In the genomic region with DNA sequence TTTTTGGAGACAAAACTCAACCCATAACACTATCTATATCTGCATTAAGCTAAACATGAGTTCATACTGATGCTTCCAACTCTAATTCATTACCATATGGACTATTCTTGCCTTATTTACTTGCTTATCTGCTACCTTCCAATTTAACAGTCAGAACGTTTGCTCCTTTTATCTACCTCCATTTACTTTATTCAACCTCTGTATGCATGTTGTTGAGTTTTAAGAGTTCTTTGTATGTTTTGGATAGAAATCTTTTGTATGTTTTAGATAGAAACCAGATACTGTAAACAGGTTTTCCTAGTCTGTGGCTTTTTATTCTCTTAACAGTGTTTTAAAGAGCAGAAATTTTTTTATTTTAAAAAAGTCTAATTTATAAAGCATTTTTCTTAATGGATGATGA, we compare ENCODE assay signal across 30 cellular contexts.
A peak's percentile ranks its signal among the peaks of the same experiment; 100 is the strongest.
DNase-seq lines count a peak whose midpoint lies in the region; ATAC-seq and TF ChIP-seq lines count a peak whose summit lies in the region.
"Had no signal": no experiment of that assay in that cellular context is flagged by ENCODE, and none has a peak within 500 bp of the region (broad histone marks: within the 10 kb centered on the region; RNA-seq: fewer than 3 reads in every experiment).

No MANE protein-coding gene starts in this region.

- CTCF ChIA-PET in A673 (lab: Charles Lee): no interaction called here

- H3K27me3 ChIP-seq in A673 (replicated peaks; ENCODE audit: insufficient read depth, low read depth, low read length, poor library complexity): no peaks in the 10 kb centered on the region
- H3K27me3 ChIP-seq: BE2C; BLaER1; BLaER1 treated with 17β-estradiol and CSF1 and Interleukin-3, amounts not matched to agents 10 nM and 100 nM had no signal

- ATAC-seq in HG02852 (IDR thresholded peaks at IDR 0.05; ENCODE audit: unreplicated experiment): no peak
- ATAC-seq: A549; CD8-positive, alpha-beta T cell had no signal

- WGBS in lower leg skin, 2 donors: 46 to 53% methylated on average over 1 of the region's 1 CpG

- no peak overlapping the region for H3K4me3 ChIP-seq in LNCaP clone FGC (ENCODE audit: low read depth, low read length)
- H3K4me3 ChIP-seq in A673 (ENCODE audit: low read depth, low read length, poor library complexity, severe bottlenecking): no peak overlapping the region
- H3K4me3 ChIP-seq in lower leg skin (ENCODE audit: low read depth, poor library complexity, severe bottlenecking): no peak overlapping the region
- H3K4me3 ChIP-seq: A549; BLaER1; BLaER1 treated with 17β-estradiol and CSF1 and Interleukin-3, amounts not matched to agents 10 nM and 100 nM had no signal

- H3K27ac ChIP-seq in 22Rv1 (peak overlapping the region; percentile 53), VCaP (0 out of 2 replicates have a peak overlapping the region, but pooled peaks have one; percentile 3), A673 (ENCODE audit: low read depth, low read length, poor library complexity, severe bottlenecking) (no peak overlapping the region)
- H3K27ac ChIP-seq: A549; BLaER1; BLaER1 treated with 17β-estradiol and CSF1 and Interleukin-3, amounts not matched to agents 10 nM and 100 nM; C4-2B had no signal

- TF ChIP-seq CTCF in 22Rv1 (IDR thresholded peaks at IDR 0.05) (no peak), LNCaP clone FGC (IDR thresholded peaks at IDR 0.05; ENCODE audit: control insufficient read depth, extremely low read depth, insufficient read depth) (no peak), VCaP (conservative IDR thresholded peaks at IDR 0.05) (no peak), A673 (conservative IDR thresholded peaks at IDR 0.05; ENCODE audit: low read depth, low read length) (no peak), lower leg skin (IDR thresholded peaks at IDR 0.05) (no peak)

- intact Hi-C loops in A673 (cut with micrococcal nuclease; ENCODE audit: unreplicated experiment): no loop called here
- intact Hi-C loops in lower leg skin (cut with DNase I; ENCODE audit: low total_unique reads): no loop called here

- H3K9me3 ChIP-seq in A673 (ENCODE audit: low read depth, low read length, poor library complexity, severe bottlenecking): no peaks in the 10 kb centered on the region
- H3K9me3 ChIP-seq: A549, BE2C, BLaER1, Caco-2 had no signal

- BruUV-seq in A673 (replicated peaks; lab: Mats Ljungman, UMichigan): no TSS peak

- DNase-seq in LNCaP clone FGC (ENCODE audit: low read depth) (peak; percentile 75), A673 (ENCODE audit: low spot score) (no peak), lower leg skin (ENCODE audit: low spot score in 2 of 2) (no peak)
- DNase-seq: 8988T; ACHN; AML-193; BE2C; C1 segment of cervical spinal cord; Caco-2; Calu3; CD4-positive, alpha-beta memory T cell; CD4-positive, alpha-beta T cell; CD4-positive, CD25-positive, alpha-beta regulatory T cell; CD8-positive, alpha-beta memory T cell; CD8-positive, alpha-beta T cell; COR-L47; DMS 273 treated with DMSO at 0.1 percent for 48 hours; DMS153; DMS53; DMS79; DMS79 treated with DMSO at 0.1 percent for 48 hours; DND-41; EL had no signal

- POLR2A ChIA-PET in A673 (lab: Charles Lee; ENCODE audit: low non-redundant PET): no interaction called here

- H3K36me3 ChIP-seq in A673 (ENCODE audit: insufficient read depth, low read length, poor library complexity, severe bottlenecking): no peaks in the 10 kb centered on the region
- H3K36me3 ChIP-seq: BE2C; BLaER1; BLaER1 treated with 17β-estradiol and CSF1 and Interleukin-3, amounts not matched to agents 10 nM and 100 nM had no signal

- peaks cover 5% of the 10 kb centered on the region for H3K4me1 ChIP-seq in A673 (ENCODE audit: insufficient read depth, low read length, poor library complexity, severe bottlenecking)
- H3K4me1 ChIP-seq: A549; BE2C; BLaER1; BLaER1 treated with 17β-estradiol and CSF1 and Interleukin-3, amounts not matched to agents 10 nM and 100 nM; Caco-2 had no signal

- TF ChIP-seq POLR2A in lower leg skin (IDR thresholded peaks at IDR 0.05): no peak
